2 cellular contexts compared by ENCODE assay signal in genomic region chr20:11270566-11270965, GRCh38.
TF ChIP-seq lines count a peak whose summit lies in the region.

No MANE protein-coding gene starts in this region.

TF ChIP-seq in A549, 52 proteins besides CTCF, POLR2A, EP300 and RAD21 (continued from another document):
- TF ChIP-seq ATOH8 (CRISPR knock-in tag; IDR thresholded peaks at IDR 0.05; ENCODE audit: low read depth) (no peak), BCL3 (IDR thresholded peaks at IDR 0.05) (no peak), PHF8 (IDR thresholded peaks at IDR 0.05; ENCODE audit: borderline replicate concordance, low read depth) (no peak), MAFK (IDR thresholded peaks at IDR 0.05; ENCODE audit: partially characterized antibody) (no peak), RARB (CRISPR knock-in tag; IDR thresholded peaks at IDR 0.05) (no peak), MAZ (IDR thresholded peaks at IDR 0.05; ENCODE audit: borderline replicate concordance, low read depth, low read length) (no peak), HOXA7 (CRISPR knock-in tag; IDR thresholded peaks at IDR 0.05) (no peak), BHLHE40 (IDR thresholded peaks at IDR 0.05; ENCODE audit: low read depth, low read length) (no peak)
- TF ChIP-seq, protein P1, sequence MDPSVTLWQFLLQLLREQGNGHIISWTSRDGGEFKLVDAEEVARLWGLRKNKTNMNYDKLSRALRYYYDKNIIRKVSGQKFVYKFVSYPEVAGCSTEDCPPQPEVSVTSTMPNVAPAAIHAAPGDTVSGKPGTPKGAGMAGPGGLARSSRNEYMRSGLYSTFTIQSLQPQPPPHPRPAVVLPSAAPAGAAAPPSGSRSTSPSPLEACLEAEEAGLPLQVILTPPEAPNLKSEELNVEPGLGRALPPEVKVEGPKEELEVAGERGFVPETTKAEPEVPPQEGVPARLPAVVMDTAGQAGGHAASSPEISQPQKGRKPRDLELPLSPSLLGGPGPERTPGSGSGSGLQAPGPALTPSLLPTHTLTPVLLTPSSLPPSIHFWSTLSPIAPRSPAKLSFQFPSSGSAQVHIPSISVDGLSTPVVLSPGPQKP (IDR thresholded peaks at IDR 0.05; ENCODE audit: low read depth, low read length), result no peak
- TF ChIP-seq, protein P2, sequence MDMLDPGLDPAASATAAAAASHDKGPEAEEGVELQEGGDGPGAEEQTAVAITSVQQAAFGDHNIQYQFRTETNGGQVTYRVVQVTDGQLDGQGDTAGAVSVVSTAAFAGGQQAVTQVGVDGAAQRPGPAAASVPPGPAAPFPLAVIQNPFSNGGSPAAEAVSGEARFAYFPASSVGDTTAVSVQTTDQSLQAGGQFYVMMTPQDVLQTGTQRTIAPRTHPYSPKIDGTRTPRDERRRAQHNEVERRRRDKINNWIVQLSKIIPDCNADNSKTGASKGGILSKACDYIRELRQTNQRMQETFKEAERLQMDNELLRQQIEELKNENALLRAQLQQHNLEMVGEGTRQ (IDR thresholded peaks at IDR 0.05), result no peak

TF ChIP-seq in HEK293, 187 proteins besides CTCF, POLR2A, EP300 and RAD21 (continued from another document):
- no peak for TF ChIP-seq ZBTB49 (tag by site-specific recombination; IDR thresholded peaks at IDR 0.05; ENCODE audit: low read depth)
- TF ChIP-seq, protein P3, sequence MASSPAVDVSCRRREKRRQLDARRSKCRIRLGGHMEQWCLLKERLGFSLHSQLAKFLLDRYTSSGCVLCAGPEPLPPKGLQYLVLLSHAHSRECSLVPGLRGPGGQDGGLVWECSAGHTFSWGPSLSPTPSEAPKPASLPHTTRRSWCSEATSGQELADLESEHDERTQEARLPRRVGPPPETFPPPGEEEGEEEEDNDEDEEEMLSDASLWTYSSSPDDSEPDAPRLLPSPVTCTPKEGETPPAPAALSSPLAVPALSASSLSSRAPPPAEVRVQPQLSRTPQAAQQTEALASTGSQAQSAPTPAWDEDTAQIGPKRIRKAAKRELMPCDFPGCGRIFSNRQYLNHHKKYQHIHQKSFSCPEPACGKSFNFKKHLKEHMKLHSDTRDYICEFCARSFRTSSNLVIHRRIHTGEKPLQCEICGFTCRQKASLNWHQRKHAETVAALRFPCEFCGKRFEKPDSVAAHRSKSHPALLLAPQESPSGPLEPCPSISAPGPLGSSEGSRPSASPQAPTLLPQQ (tag by site-specific recombination; IDR thresholded peaks at IDR 0.05), result no peak
- TF ChIP-seq ZFHX2 (tag by site-specific recombination; conservative IDR thresholded peaks at IDR 0.05), result 0 out of 2 replicates have a peak, but pooled peaks have one; percentile 23
- TF ChIP-seq PRDM6 (tag by site-specific recombination; IDR thresholded peaks at IDR 0.05), result no peak
- no peak for TF ChIP-seq SCRT1 (tag by site-specific recombination; IDR thresholded peaks at IDR 0.05; ENCODE audit: borderline replicate concordance)
TF ChIP-seq in HEK293: peak in this region for 2.
